19 cellular contexts compared by ENCODE assay signal in genomic region chr10:60310746-60311145, GRCh38.
"Had no signal": no experiment of that assay in that cellular context is flagged by ENCODE, and none has a peak within 500 bp of the region (broad histone marks: within the 10 kb centered on the region; RNA-seq: fewer than 3 reads in every experiment).

No MANE protein-coding gene starts in this region.

- H3K9me3 ChIP-seq: heart left ventricle, psoas muscle had no signal

- ATAC-seq: effector memory CD8-positive, alpha-beta T cell; left lobe of liver; psoas muscle; sciatic nerve; stimulated activated naive CD8-positive, alpha-beta T cell treated with anti-CD3 and anti-CD28 coated beads, Interleukin-15, Interleukin-2, amounts not matched to agents 100 U/mL and 50 U/mL, for 24 hours had no signal

- DNase-seq: activated CD4-positive, alpha-beta T cell treated with anti-CD3 and anti-CD28 coated beads, Interleukin-2, amount 10 ng/mL, durations not matched to agents 7 days and 5 days; activated CD8-positive, alpha-beta memory T cell treated with anti-CD3 and anti-CD28 coated beads, Interleukin-2, amount 50 U/mL, for 48 hours; activated naive CD4-positive, alpha-beta T cell; activated naive CD8-positive, alpha-beta T cell treated with anti-CD3 and anti-CD28 coated beads, Interleukin-2, amount 10 ng/mL, durations not matched to agents 7 days and 5 days; anterior cingulate cortex; brain microvascular endothelial cell; dermis blood vessel endothelial cell; effector memory CD8-positive, alpha-beta T cell; heart left ventricle; nephron progenitor cell; psoas muscle; stimulated activated naive CD8-positive, alpha-beta T cell treated with anti-CD3 and anti-CD28 coated beads, Interleukin-15, Interleukin-2, amounts not matched to agents 100 U/mL and 50 U/mL, for 24 hours had no signal

- H3K4me3 ChIP-seq: heart left ventricle, psoas muscle had no signal

- H3K4me3 Mint-ChIP-seq: activated CD4-positive, alpha-beta T cell treated with anti-CD3 and anti-CD28 coated beads, Interleukin-2, amount 10 ng/mL, durations not matched to agents 7 days and 5 days; activated naive CD8-positive, alpha-beta T cell treated with anti-CD3 and anti-CD28 coated beads, Interleukin-2, amount 10 ng/mL, durations not matched to agents 7 days and 5 days; activated T-helper 1 cell treated with anti-CD3 and anti-CD28 coated beads, Interleukin-12 subunit alpha, Interleukin-12 subunit beta, Interleukin-2, Interleukin-4 antibody, amounts not matched to agents 30 ng/mL and 10 ng/mL and 1 ng/mL, durations not matched to agents 14 hours and 24 hours and 36 hours; effector memory CD8-positive, alpha-beta T cell; memory B cell; nephron progenitor cell; T-helper 2 cell treated with Interferon-gamma antibody and Interleukin-4, amounts not matched to agents 5 μg/mL and 100 μg/mL, for 36 hours; type B pancreatic cell had no signal

- H3K4me1 Mint-ChIP-seq: activated naive CD8-positive, alpha-beta T cell treated with anti-CD3 and anti-CD28 coated beads, Interleukin-2, amount 10 ng/mL, durations not matched to agents 7 days and 5 days had no signal

- H3K36me3 Mint-ChIP-seq: activated naive CD8-positive, alpha-beta T cell treated with anti-CD3 and anti-CD28 coated beads, Interleukin-2, amount 10 ng/mL, durations not matched to agents 7 days and 5 days; memory B cell; type B pancreatic cell had no signal

- H3K27me3 Mint-ChIP-seq: activated CD4-positive, alpha-beta T cell treated with anti-CD3 and anti-CD28 coated beads, Interleukin-2, amount 10 ng/mL, durations not matched to agents 7 days and 5 days; effector memory CD8-positive, alpha-beta T cell; memory B cell; type B pancreatic cell had no signal

- H3K27ac ChIP-seq: brain microvascular endothelial cell, epithelial cell of prostate, psoas muscle had no signal

- H3K36me3 ChIP-seq: brain microvascular endothelial cell, heart left ventricle had no signal

- H3K4me1 ChIP-seq: psoas muscle had no signal

- H3K27me3 ChIP-seq: brain microvascular endothelial cell, heart left ventricle had no signal

- H3K27ac Mint-ChIP-seq: activated CD4-positive, alpha-beta T cell treated with anti-CD3 and anti-CD28 coated beads, Interleukin-2, amount 10 ng/mL, durations not matched to agents 7 days and 5 days; activated naive CD8-positive, alpha-beta T cell treated with anti-CD3 and anti-CD28 coated beads, Interleukin-2, amount 10 ng/mL, durations not matched to agents 7 days and 5 days; activated T-helper 1 cell treated with anti-CD3 and anti-CD28 coated beads, Interleukin-12 subunit alpha, Interleukin-12 subunit beta, Interleukin-2, Interleukin-4 antibody, amounts not matched to agents 30 ng/mL and 10 ng/mL and 1 ng/mL, durations not matched to agents 14 hours and 24 hours and 36 hours; effector memory CD8-positive, alpha-beta T cell; memory B cell; nephron progenitor cell; T-helper 2 cell treated with Interferon-gamma antibody and Interleukin-4, amounts not matched to agents 5 μg/mL and 100 μg/mL, for 36 hours; type B pancreatic cell had no signal

- H3K9me3 Mint-ChIP-seq: activated CD4-positive, alpha-beta T cell treated with anti-CD3 and anti-CD28 coated beads, Interleukin-2, amount 10 ng/mL, durations not matched to agents 7 days and 5 days; activated naive CD8-positive, alpha-beta T cell treated with anti-CD3 and anti-CD28 coated beads, Interleukin-2, amount 10 ng/mL, durations not matched to agents 7 days and 5 days; activated T-helper 1 cell treated with anti-CD3 and anti-CD28 coated beads, Interleukin-12 subunit alpha, Interleukin-12 subunit beta, Interleukin-2, Interleukin-4 antibody, amounts not matched to agents 30 ng/mL and 10 ng/mL and 1 ng/mL, durations not matched to agents 14 hours and 24 hours and 36 hours; effector memory CD8-positive, alpha-beta T cell; memory B cell; nephron progenitor cell; T-helper 2 cell treated with Interferon-gamma antibody and Interleukin-4, amounts not matched to agents 5 μg/mL and 100 μg/mL, for 36 hours; type B pancreatic cell had no signal
